In the genomic region with DNA sequence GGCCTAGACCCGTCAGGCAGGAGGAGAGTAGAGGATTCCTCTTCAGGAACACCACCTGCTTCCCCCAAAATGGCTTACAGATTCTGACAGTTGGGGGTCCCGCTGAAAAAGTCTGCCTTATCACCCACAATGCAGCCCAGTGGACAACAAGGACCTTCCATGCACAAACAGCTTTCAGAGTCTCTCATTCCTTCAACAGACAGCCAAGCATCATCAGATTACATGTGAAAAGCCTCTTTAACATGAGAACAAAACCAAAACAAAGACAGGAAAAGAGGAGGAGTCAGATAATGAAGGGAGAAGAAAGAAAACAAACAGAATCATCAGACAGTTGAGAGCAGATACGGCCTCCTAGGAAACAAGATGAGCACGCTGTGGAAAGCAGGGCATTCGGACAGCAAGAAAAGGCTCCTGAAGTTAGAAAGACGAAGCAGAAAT, we compare ENCODE assay signal across 10 cellular contexts. TPM values are rescaled to one million over a fixed set of nuclear protein-coding genes. Genes with fewer than 3 reads are reported as not detected.
DNase-seq lines count a peak whose midpoint lies in the region; ATAC-seq and TF ChIP-seq lines count a peak whose summit lies in the region.
"Had no signal": no experiment of that assay in that cellular context is flagged by ENCODE, and none has a peak within 500 bp of the region (broad histone marks: within the 10 kb centered on the region; RNA-seq: fewer than 3 reads in every experiment).

No MANE protein-coding gene starts in this region.

- TF ChIP-seq CTCF in Calu3 (IDR thresholded peaks at IDR 0.05; ENCODE audit: unreplicated experiment) (no peak), osteocyte (IDR thresholded peaks at IDR 0.05) (no peak), psoas muscle (IDR thresholded peaks at IDR 0.05) (no peak)

- H3K4me1 Mint-ChIP-seq in Calu3 (ENCODE audit: low read depth, unreplicated experiment) (peaks cover 31% of the 10 kb centered on the region), osteocyte (ENCODE audit: unreplicated experiment) (peaks cover 64% of the 10 kb centered on the region)

- peak overlapping the region; percentile 28 for H3K27ac Mint-ChIP-seq in Calu3 (ENCODE audit: unreplicated experiment)
- peak overlapping the region; percentile 88 for H3K27ac Mint-ChIP-seq in osteocyte (ENCODE audit: unreplicated experiment)

- no peak for DNase-seq in Calu3
- peak; percentile 91 for DNase-seq in NT2/D1 (ENCODE audit: low read depth, low spot score)
- DNase-seq in fibroblast of gingiva (ENCODE audit: low read depth), result peak; percentile 65
- no peak for DNase-seq in osteocyte (ENCODE audit: extremely low spot score, unreplicated experiment)
- no peak for DNase-seq in psoas muscle
- DNase-seq in hepatic stellate cell (ENCODE audit: low spot score), result no peak
- no peak for DNase-seq in DMS79 treated with DMSO at 0.1 percent for 48 hours (lab: John Stamatoyannopoulos, UW)
- DNase-seq: activated CD4-positive, CD25-positive, alpha-beta regulatory T cell; NCI-H1436 had no signal

- H3K4me3 ChIP-seq in NT2/D1 (ENCODE audit: insufficient read length, low read depth) (no peak overlapping the region), psoas muscle (no peak overlapping the region)

- CTCF ChIA-PET in Calu3 (lab: Charles Lee), result interaction anchor here (0.6 kb wide), 1 partner anchor 15 kb away, joined by 3 read pairs; no protein-coding TSS in a partner anchor

- H3K9me3 ChIP-seq in NT2/D1 (ENCODE audit: insufficient read depth, low read length), result no peaks in the 10 kb centered on the region
- no peaks in the 10 kb centered on the region for H3K9me3 ChIP-seq in psoas muscle

- H3K9ac ChIP-seq in NT2/D1 (ENCODE audit: insufficient read length, low read depth), result peak overlapping the region; percentile 65

- ATAC-seq in psoas muscle (no peak), HG03565 (IDR thresholded peaks at IDR 0.05; ENCODE audit: unreplicated experiment) (no peak)

- no peak overlapping the region for H3K27ac ChIP-seq in psoas muscle

- WGBS in psoas muscle, 3 donors, result 74 to 83% (median 78%) methylated on average over 6 of the region's 6 CpGs

- H3K27me3 ChIP-seq in NT2/D1 (ENCODE audit: insufficient read depth, insufficient read length) (no peaks in the 10 kb centered on the region), psoas muscle (ENCODE audit: insufficient read depth in 3 of 3, low read length in 2 of 3) (no peaks in the 10 kb centered on the region)

- peaks cover 63% of the 10 kb centered on the region for H3K36me3 ChIP-seq in NT2/D1 (ENCODE audit: insufficient read depth, insufficient read length, low read length)
- H3K36me3 ChIP-seq in psoas muscle (ENCODE audit: insufficient read depth in 1 of 2, low read depth in 1 of 2), result peaks cover 3 to 66% of the 10 kb centered on the region in 2 donors

- intact Hi-C loops in Calu3 (cut with micrococcal nuclease; ENCODE audit: unreplicated experiment), result no loop called here
- intact Hi-C loops in psoas muscle (cut with DNase I), result loop anchor here in 1 of 2 donors (2.0 kb wide), 1 partner anchor 26 kb away; no protein-coding TSS in a partner anchor

- no TSS peak for BruUV-seq in Calu3 (replicated peaks; lab: Mats Ljungman, UMichigan)

- H3K4me3 Mint-ChIP-seq in Calu3 (ENCODE audit: low read depth, unreplicated experiment) (no peak overlapping the region), osteocyte (ENCODE audit: unreplicated experiment) (peak overlapping the region; percentile 2)

- H3K36me3 Mint-ChIP-seq in Calu3 (ENCODE audit: insufficient read depth, unreplicated experiment) (peaks cover 65% of the 10 kb centered on the region), osteocyte (ENCODE audit: unreplicated experiment) (peaks cover 44% of the 10 kb centered on the region)

- peaks cover 31% of the 10 kb centered on the region for H3K4me1 ChIP-seq in NT2/D1 (ENCODE audit: insufficient read depth, insufficient read length)
- H3K4me1 ChIP-seq in psoas muscle, result peaks cover 35% of the 10 kb centered on the region

- H3K9me3 Mint-ChIP-seq in Calu3 (ENCODE audit: low read depth, unreplicated experiment), result no peaks in the 10 kb centered on the region
- H3K9me3 Mint-ChIP-seq in osteocyte (ENCODE audit: unreplicated experiment), result no peaks in the 10 kb centered on the region

- H3K27me3 Mint-ChIP-seq in Calu3 (ENCODE audit: unreplicated experiment) (no peaks in the 10 kb centered on the region), osteocyte (ENCODE audit: unreplicated experiment) (no peaks in the 10 kb centered on the region)

RNA-seq across cellular contexts. Expression of gene KCTD10, which starts 18.3 kb away (rescaled TPM):
- total RNA-seq in Calu3 (2022) (56.7 and 59.0 TPM in 2 replicates), osteocyte (43.1 and 43.5 TPM in 2 replicates), psoas muscle (10 to 100 TPM; 13.0 to 21.8 (median 17.9) TPM)
- polyA plus RNA-seq in psoas muscle, result 10 to 100 TPM in 2 of 3 donors, 1 to 10 TPM in 1; 7.4 to 16.0 (median 11.6) TPM

RNA-seq across cellular contexts. Expression of gene UBE3B, which starts 18.6 kb away (rescaled TPM):
- total RNA-seq in Calu3 (2022) (48.6 and 59.2 TPM in 2 replicates), osteocyte (33.0 and 37.0 TPM in 2 replicates), psoas muscle (10 to 100 TPM; 41.7 to 50.8 (median 46.3) TPM)
- 10 to 100 TPM; 13.5 to 45.0 (median 14.4) TPM for polyA plus RNA-seq in psoas muscle

Comparison
In these comparisons a context has a peak if more than half of its experiments do, and no peak if none do; other contexts are left out.
1. DNase-seq: peak in NT2/D1 (single experiment) and fibroblast of gingiva (single experiment); none in Calu3 (single experiment), osteocyte (single experiment), psoas muscle (0 of 2), hepatic stellate cell (single experiment) and DMS79 treated with DMSO at 0.1 percent for 48 hours (single experiment).